In the genomic region with DNA sequence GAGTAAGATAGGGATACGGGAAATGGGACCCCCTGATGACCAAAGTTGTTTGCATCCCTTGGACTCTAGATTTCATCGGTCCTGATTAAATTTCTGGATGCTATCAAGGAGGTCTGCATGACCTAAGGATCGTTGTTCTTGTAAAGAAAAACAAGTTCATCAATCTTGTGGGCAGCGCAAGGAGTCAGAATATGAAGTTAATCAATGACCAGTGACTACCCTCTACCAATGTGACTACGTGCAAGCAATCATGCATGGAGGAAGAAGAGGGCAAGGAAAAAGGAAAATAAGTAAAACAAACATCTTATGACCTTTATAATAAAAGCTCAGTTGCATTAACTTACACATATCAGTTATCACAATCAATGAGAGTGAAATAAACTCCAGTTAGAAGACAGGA, we compare ENCODE assay signal across 18 cellular contexts.
"Had no signal": no experiment of that assay in that cellular context is flagged by ENCODE, and none has a peak within 500 bp of the region (broad histone marks: within the 10 kb centered on the region; RNA-seq: fewer than 3 reads in every experiment).

No MANE protein-coding gene starts in this region.

- H3K9me3 Mint-ChIP-seq: activated CD4-positive, alpha-beta memory T cell treated with anti-CD3 and anti-CD28 coated beads, Interleukin-2, amount 10 ng/mL, durations not matched to agents 7 days and 5 days; activated naive CD4-positive, alpha-beta T cell treated with anti-CD3 and anti-CD28 coated beads for 36 hours; activated naive CD8-positive, alpha-beta T cell treated with anti-CD3 and anti-CD28 coated beads, Interleukin-2, amount 10 ng/mL, durations not matched to agents 7 days and 5 days; stimulated activated effector memory CD8-positive, alpha-beta T cell treated with anti-CD3 and anti-CD28 coated beads, Interleukin-12 subunit alpha, Interleukin-12 subunit beta, amount 100 ng/mL, for 72 hours; stimulated activated naive CD8-positive, alpha-beta T cell treated with anti-CD3 and anti-CD28 coated beads, Interleukin-15, amount 100 ng/mL, for 72 hours had no signal

- H3K4me3 Mint-ChIP-seq: activated CD4-positive, alpha-beta memory T cell treated with anti-CD3 and anti-CD28 coated beads, Interleukin-2, amount 10 ng/mL, durations not matched to agents 7 days and 5 days; activated naive CD4-positive, alpha-beta T cell treated with anti-CD3 and anti-CD28 coated beads for 36 hours; activated naive CD8-positive, alpha-beta T cell treated with anti-CD3 and anti-CD28 coated beads, Interleukin-2, amount 10 ng/mL, durations not matched to agents 7 days and 5 days; activated T-cell treated with anti-CD3 and anti-CD28 coated beads, Interleukin-2, amount 50 U/mL, for 72 hours; nephron progenitor cell; stimulated activated effector memory CD8-positive, alpha-beta T cell treated with anti-CD3 and anti-CD28 coated beads, Interleukin-12 subunit alpha, Interleukin-12 subunit beta, amount 100 ng/mL, for 72 hours; stimulated activated naive CD8-positive, alpha-beta T cell treated with anti-CD3 and anti-CD28 coated beads, Interleukin-15, amount 100 ng/mL, for 72 hours had no signal

- H3K27ac Mint-ChIP-seq: activated CD4-positive, alpha-beta memory T cell treated with anti-CD3 and anti-CD28 coated beads, Interleukin-2, amount 10 ng/mL, durations not matched to agents 7 days and 5 days; activated naive CD4-positive, alpha-beta T cell treated with anti-CD3 and anti-CD28 coated beads for 36 hours; activated naive CD8-positive, alpha-beta T cell treated with anti-CD3 and anti-CD28 coated beads, Interleukin-2, amount 10 ng/mL, durations not matched to agents 7 days and 5 days; activated T-cell treated with anti-CD3 and anti-CD28 coated beads, Interleukin-2, amount 50 U/mL, for 72 hours; stimulated activated effector memory CD8-positive, alpha-beta T cell treated with anti-CD3 and anti-CD28 coated beads, Interleukin-12 subunit alpha, Interleukin-12 subunit beta, amount 100 ng/mL, for 72 hours; stimulated activated naive CD8-positive, alpha-beta T cell treated with anti-CD3 and anti-CD28 coated beads, Interleukin-15, amount 100 ng/mL, for 72 hours had no signal

- H3K4me1 Mint-ChIP-seq: activated CD4-positive, alpha-beta memory T cell treated with anti-CD3 and anti-CD28 coated beads, Interleukin-2, amount 10 ng/mL, durations not matched to agents 7 days and 5 days; activated naive CD8-positive, alpha-beta T cell treated with anti-CD3 and anti-CD28 coated beads, Interleukin-2, amount 10 ng/mL, durations not matched to agents 7 days and 5 days; stimulated activated effector memory CD8-positive, alpha-beta T cell treated with anti-CD3 and anti-CD28 coated beads, Interleukin-12 subunit alpha, Interleukin-12 subunit beta, amount 100 ng/mL, for 72 hours; stimulated activated naive CD8-positive, alpha-beta T cell treated with anti-CD3 and anti-CD28 coated beads, Interleukin-15, amount 100 ng/mL, for 72 hours had no signal

- FAIRE-seq: bronchial epithelial cell, pancreas, small intestine, TTC549, urothelium cell line had no signal

- ATAC-seq: activated T-cell treated with anti-CD3 and anti-CD28 coated beads, Interleukin-2, amount 50 U/mL, for 72 hours; sciatic nerve; stimulated activated effector memory CD8-positive, alpha-beta T cell treated with anti-CD3 and anti-CD28 coated beads, Interleukin-12 subunit alpha, Interleukin-12 subunit beta, amount 100 ng/mL, for 72 hours; stimulated activated naive CD8-positive, alpha-beta T cell treated with anti-CD3 and anti-CD28 coated beads, Interleukin-15, amount 100 ng/mL, for 72 hours had no signal

- H3K36me3 Mint-ChIP-seq: activated naive CD8-positive, alpha-beta T cell treated with anti-CD3 and anti-CD28 coated beads, Interleukin-2, amount 10 ng/mL, durations not matched to agents 7 days and 5 days; stimulated activated effector memory CD8-positive, alpha-beta T cell treated with anti-CD3 and anti-CD28 coated beads, Interleukin-12 subunit alpha, Interleukin-12 subunit beta, amount 100 ng/mL, for 72 hours had no signal

- DNase-seq: activated CD4-positive, alpha-beta memory T cell treated with anti-CD3 and anti-CD28 coated beads, Interleukin-2, amount 10 ng/mL, durations not matched to agents 7 days and 5 days; activated CD4-positive, alpha-beta T cell treated with anti-CD3 and anti-CD28 coated beads for 48 hours; activated effector memory CD4-positive, alpha-beta T cell treated with Interleukin-2 at 50 U/mL for 16 hours; activated naive CD4-positive, alpha-beta T cell treated with anti-CD3 and anti-CD28 coated beads for 36 hours; activated naive CD8-positive, alpha-beta T cell treated with anti-CD3 and anti-CD28 coated beads, Interleukin-2, amount 10 ng/mL, durations not matched to agents 7 days and 5 days; activated T-cell treated with anti-CD3 and anti-CD28 coated beads, Interleukin-2, amount 50 U/mL, for 72 hours; amniotic stem cell; colonic mucosa; nephron progenitor cell; pancreas; small intestine; stimulated activated CD4-positive, alpha-beta T cell treated with anti-CD3 and anti-CD28 coated beads, Interleukin-2, amount 100 ng/mL, for 24 hours; stimulated activated naive CD8-positive, alpha-beta T cell treated with anti-CD3 and anti-CD28 coated beads, Interleukin-15, amount 100 ng/mL, for 72 hours had no signal
